8 cellular contexts compared by ENCODE assay signal in the genomic region with DNA sequence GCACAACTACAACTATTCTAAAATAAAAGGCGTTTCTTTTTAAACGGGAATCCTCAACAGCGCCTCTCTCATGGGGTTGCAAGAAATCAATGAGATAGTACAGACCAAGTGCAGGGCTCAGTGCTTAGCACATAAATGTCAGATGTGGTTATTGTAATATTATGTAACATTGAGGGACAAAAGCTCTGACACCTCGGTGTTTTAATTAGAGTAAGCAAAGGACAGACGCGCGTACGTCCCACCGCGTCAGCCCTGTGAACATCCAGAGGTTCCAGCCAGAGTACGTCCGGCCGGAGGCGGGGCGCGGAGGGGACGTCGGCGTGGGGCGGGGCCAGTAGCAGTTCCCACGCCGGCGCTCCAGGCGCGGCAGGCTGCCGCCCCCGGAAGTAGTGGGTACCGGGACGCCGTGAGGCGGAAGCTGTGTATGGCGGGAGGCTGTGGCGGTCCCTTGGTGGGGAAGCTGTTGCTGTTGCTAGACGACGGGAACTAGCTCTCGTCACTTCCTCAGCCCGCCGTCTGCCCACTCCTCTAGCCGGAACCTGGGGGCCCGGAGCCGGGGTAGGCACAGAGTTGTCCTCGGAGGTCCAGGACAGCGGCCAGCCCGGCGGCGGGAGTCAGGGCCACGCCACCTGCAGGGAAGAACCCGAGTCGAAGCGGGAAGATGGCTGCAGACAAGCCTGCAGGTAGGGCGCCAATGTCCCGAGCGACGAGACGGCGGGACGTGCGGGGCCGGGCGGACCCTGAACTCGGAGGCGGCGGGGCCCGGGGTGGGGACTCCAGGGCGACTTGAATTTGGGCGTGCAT. TPM values are rescaled to one million over a fixed set of nuclear protein-coding genes. Genes with fewer than 3 reads are reported as not detected.
DNase-seq lines count a peak whose midpoint lies in the region; ATAC-seq and TF ChIP-seq lines count a peak whose summit lies in the region.

A gene with protein sequence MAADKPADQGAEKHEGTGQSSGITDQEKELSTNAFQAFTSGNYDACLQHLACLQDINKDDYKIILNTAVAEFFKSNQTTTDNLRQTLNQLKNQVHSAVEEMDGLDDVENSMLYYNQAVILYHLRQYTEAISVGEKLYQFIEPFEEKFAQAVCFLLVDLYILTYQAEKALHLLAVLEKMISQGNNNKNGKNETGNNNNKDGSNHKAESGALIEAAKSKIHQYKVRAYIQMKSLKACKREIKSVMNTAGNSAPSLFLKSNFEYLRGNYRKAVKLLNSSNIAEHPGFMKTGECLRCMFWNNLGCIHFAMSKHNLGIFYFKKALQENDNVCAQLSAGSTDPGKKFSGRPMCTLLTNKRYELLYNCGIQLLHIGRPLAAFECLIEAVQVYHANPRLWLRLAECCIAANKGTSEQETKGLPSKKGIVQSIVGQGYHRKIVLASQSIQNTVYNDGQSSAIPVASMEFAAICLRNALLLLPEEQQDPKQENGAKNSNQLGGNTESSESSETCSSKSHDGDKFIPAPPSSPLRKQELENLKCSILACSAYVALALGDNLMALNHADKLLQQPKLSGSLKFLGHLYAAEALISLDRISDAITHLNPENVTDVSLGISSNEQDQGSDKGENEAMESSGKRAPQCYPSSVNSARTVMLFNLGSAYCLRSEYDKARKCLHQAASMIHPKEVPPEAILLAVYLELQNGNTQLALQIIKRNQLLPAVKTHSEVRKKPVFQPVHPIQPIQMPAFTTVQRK (plus strand): TSS at position 389 of the 804 bp plus-strand sequence. CDS start 273 bp downstream, at position 662.

- WGBS in lung, 2 donors: 0% methylated on average over 65 to 66 of the region's 66 CpGs

- TF ChIP-seq CTCF in GM20000 (IDR thresholded peaks at IDR 0.05; ENCODE audit: extremely low read depth, missing control alignments): no peak
- no peak for TF ChIP-seq CTCF in lung (IDR thresholded peaks at IDR 0.05; ENCODE audit: control extremely low read depth, extremely low read depth)

- H3K27ac ChIP-seq in lung (ENCODE audit: low read depth in 1 of 2, low read length in 1 of 2): peak within 1 kb of the TSS; percentile 91 to 93

- no peaks in the 10 kb centered on the region for H3K27me3 ChIP-seq in lung (ENCODE audit: control insufficient read depth, insufficient read depth)

- no peaks in the 10 kb centered on the region for H3K9me3 ChIP-seq in lung (ENCODE audit: control insufficient read depth in 2 of 2, insufficient read depth in 1 of 2, low read length in 1 of 2)

- H3K36me3 ChIP-seq in lung (ENCODE audit: control insufficient read depth in 2 of 2, insufficient read depth in 2 of 2, low read length in 2 of 2): peaks cover 1 to 2% of the 10 kb centered on the region in 2 donors

- DNase-seq in COLO829 (ENCODE audit: low spot score) (peak; percentile 90), GM20000 (ENCODE audit: low spot score) (peak; percentile 94), HT-29 (ENCODE audit: low spot score) (peak; percentile 86), lung (ENCODE audit: low spot score) (peak; percentile 95)
- peak; percentile 91 for DNase-seq in NK-92 treated with Interleukin-12 subunit alpha and Interleukin-12 subunit beta, amount 100 ng/mL, for 24 hours (lab: John Stamatoyannopoulos, UW)
- peak; percentile 96 for DNase-seq in activated CD8-positive, alpha-beta memory T cell treated with anti-CD3 and anti-CD28 coated beads for 24 hours
- DNase-seq in effector CD4-positive, alpha-beta T cell: peak; percentile 94
- peak; percentile 84 to 90 (median 89) for DNase-seq in stimulated activated CD4-positive, alpha-beta T cell treated with anti-CD3 and anti-CD28 coated beads, TNF-alpha, amount 100 ng/mL, for 4 hours (ENCODE audit: low read depth in 3 of 3)

- H3K4me1 ChIP-seq in lung (ENCODE audit: control insufficient read depth in 2 of 2, insufficient read depth in 2 of 2, low read length in 2 of 2): no peaks in the 10 kb centered on the region

- H3K4me3 ChIP-seq in lung: peak within 1 kb of the TSS; percentile 96

- peak; percentile 100 for ATAC-seq in lung (ENCODE audit: insufficient read depth, low FRiP score)

RNA-seq across cellular contexts. Expression of the gene that starts here (rescaled TPM):
- 13.0 and 17.1 TPM in 2 replicates for total RNA-seq in HT-29 (2014; rRNA removed; shearing (Covaris generic))
- total RNA-seq in lung: 10 to 100 TPM; 29.9 to 57.5 TPM
- 10 to 100 TPM; 14.1 to 14.4 TPM for polyA plus RNA-seq in lung

Comparison
In these comparisons a context has a peak if more than half of its experiments do, and no peak if none do; other contexts are left out.
1. Peak in every context shown above with its lines: DNase-seq, ATAC-seq, H3K4me3 ChIP-seq and H3K27ac ChIP-seq.